In genomic region chr5:76326559-76327351, GRCh38 we compare ENCODE assay signal across 12 cellular contexts.
DNase-seq lines count a peak whose midpoint lies in the region; ATAC-seq, FAIRE-seq and TF ChIP-seq lines count a peak whose summit lies in the region.
"Had no signal": no experiment of that assay in that cellular context is flagged by ENCODE, and none has a peak within 500 bp of the region (broad histone marks: within the 10 kb centered on the region; RNA-seq: fewer than 3 reads in every experiment).

No MANE protein-coding gene starts in this region.

- H3K36me3 ChIP-seq in CD8-positive, alpha-beta T cell (ENCODE audit: insufficient read depth, low read length) = no peaks in the 10 kb centered on the region
- H3K36me3 ChIP-seq in KOPT-K1 (ENCODE audit: insufficient read depth, low read length) = no peaks in the 10 kb centered on the region
- H3K36me3 ChIP-seq in H1 (ENCODE audit: control insufficient read depth in 2 of 4, insufficient read depth in 4 of 4, low read length in 3 of 4) = no peaks in the 10 kb centered on the region
- no peaks in the 10 kb centered on the region for H3K36me3 ChIP-seq in neural progenitor cell
- H3K36me3 ChIP-seq: thoracic aorta had no signal

- intact Hi-C loops in CD8-positive, alpha-beta T cell (cut with DNase I, micrococcal nuclease) = loop anchor here in 1 of 2 experiments (10.0 kb wide), 3 partner anchors 72 to 612 kb away; partner anchors contain the start of gene POC5

- CTCF ChIA-PET in CD8-positive, alpha-beta T cell (lab: Charles Lee) = interaction anchor here (0.7 to 1.9 kb wide), 12 partner anchors 8 to 315 kb away, joined by 3 to 13 read pairs (median 4); partner anchors contain the start of gene IQGAP2
- CTCF ChIA-PET in H1 (lab: Charles Lee; ENCODE audit: partially characterized antibody) = interaction anchor here (1.0 to 1.9 kb wide), 5 partner anchors 8 to 77 kb away, joined by 3 to 11 read pairs (median 4); partner anchors contain the start of gene IQGAP2
- CTCF ChIA-PET in HEK293T (lab: Yijun Ruan, JAX) = interaction anchor here (0.6 to 1.5 kb wide), 2 partner anchors 14 to 18 kb away, joined by 4 to 11 read pairs; no protein-coding TSS in a partner anchor

- H3F3A ChIP-seq in neural progenitor cell (ENCODE audit: low read depth) = peaks cover 34% of the 10 kb centered on the region

- no peak for TF ChIP-seq POLR2A in H1 (IDR thresholded peaks at IDR 0.05; ENCODE audit: control extremely low read depth in 1 of 2, low read depth in 2 of 2, low read length in 2 of 2)

- H3K4me3 Mint-ChIP-seq in CD8-positive, alpha-beta T cell = peak overlapping the region; percentile 58
- peak overlapping the region; percentile 77 for H3K4me3 Mint-ChIP-seq in neural progenitor cell

- H3K23ac ChIP-seq in H1 (ENCODE audit: insufficient read length) = no peak overlapping the region

- H2AK5ac ChIP-seq in H1 (ENCODE audit: low read depth, low read length) = no peak overlapping the region

- peak; percentile 71 for FAIRE-seq in H1 (lab: Jason Lieb, UNC)
- FAIRE-seq: K562 had no signal

- TF ChIP-seq CTCF in CD8-positive, alpha-beta T cell (IDR thresholded peaks at IDR 0.05) = no peak
- TF ChIP-seq CTCF in H1 (IDR thresholded peaks at IDR 0.05; ENCODE audit: control extremely low read depth in 1 of 3, insufficient read depth in 1 of 3, low read depth in 1 of 3, low read length in 3 of 3) = no peak
- no peak for TF ChIP-seq CTCF in neural progenitor cell (IDR thresholded peaks at IDR 0.05)

- H2BK20ac ChIP-seq in H1 (ENCODE audit: low read length) = no peak overlapping the region

- no peak overlapping the region for H3K56ac ChIP-seq in H1 (replicated peaks; ENCODE audit: insufficient read length, low read depth, low read length)

- peaks cover 47% of the 10 kb centered on the region for H3K4me1 ChIP-seq in CD8-positive, alpha-beta T cell (ENCODE audit: insufficient read depth, low read length)
- H3K4me1 ChIP-seq in H1 (replicated peaks in 1 of 4; ENCODE audit: control insufficient read depth in 3 of 4, insufficient read depth in 4 of 4, low read length in 3 of 4) = peaks cover 12 to 32% (median 15%) of the 10 kb centered on the region in 4 experiments; a peak in 6 of 7 replicates
- peaks cover 42% of the 10 kb centered on the region for H3K4me1 ChIP-seq in neural progenitor cell

- H3K9me3 ChIP-seq in CD8-positive, alpha-beta T cell (ENCODE audit: low read length) = no peaks in the 10 kb centered on the region
- H3K9me3 ChIP-seq in KOPT-K1 (ENCODE audit: insufficient read depth, low read length, poor library complexity, severe bottlenecking) = peaks cover 4% of the 10 kb centered on the region
- H3K9me3 ChIP-seq in H1 (ENCODE audit: insufficient read depth in 2 of 2, low read depth in 1 of 2, low read length in 1 of 2) = no peaks in the 10 kb centered on the region
- H3K9me3 ChIP-seq in neural progenitor cell (ENCODE audit: low read depth) = no peaks in the 10 kb centered on the region
- H3K9me3 ChIP-seq: thoracic aorta had no signal

- no peak for ATAC-seq in CD8-positive, alpha-beta T cell
- ATAC-seq: K562, SK-N-SH treated with all-trans-retinoic acid at 6 μM for 48 hours had no signal

- DNase-seq in CD8-positive, alpha-beta T cell = no peak
- peak in 1 of 2 experiments; percentile 62 for DNase-seq in H1 (ENCODE audit: low read depth in 1 of 2, low spot score in 2 of 2)
- DNase-seq in neural progenitor cell (ENCODE audit: low spot score) = peak; percentile 78
- DNase-seq in AG08396 (ENCODE audit: low spot score) = no peak
- no peak for DNase-seq in HEK293T (ENCODE audit: extremely low spot score)
- no peak for DNase-seq in NCI-H187 (lab: John Stamatoyannopoulos, UW)
- DNase-seq in NCI-H1092 (lab: John Stamatoyannopoulos, UW) = no peak
- DNase-seq: head of caudate nucleus had no signal

- no peaks in the 10 kb centered on the region for H3K79me2 ChIP-seq in H1 (ENCODE audit: control insufficient read depth in 1 of 2, insufficient read depth in 2 of 2, low read length in 2 of 2)
- H3K79me2 ChIP-seq in neural progenitor cell (ENCODE audit: low read depth) = no peaks in the 10 kb centered on the region

- 15% methylated on average over 12 of the region's 12 CpGs; no CpG with 5 or more reads in 1 of the 2 experiments for WGBS in H1 (ENCODE audit: extremely low coverage in 1 of 2, insufficient coverage in 1 of 2, insufficient read length in 1 of 2, insufficient replicate concordance in 2 of 2, low coverage in 1 of 2, low lambda C conversion rate in 2 of 2, missing lambda C conversion rate in 1 of 2), 2 experiments

- H3K23me2 ChIP-seq in H1 (ENCODE audit: low read depth, low read length) = peaks cover 3% of the 10 kb centered on the region; the same call in 1 of the 2 replicates

- peak overlapping the region; percentile 95 for H3K27ac Mint-ChIP-seq in CD8-positive, alpha-beta T cell
- peak overlapping the region; percentile 95 for H3K27ac Mint-ChIP-seq in neural progenitor cell

- no peak overlapping the region for H3K4ac ChIP-seq in H1 (replicated peaks; ENCODE audit: insufficient read length, low read depth, low read length)

- H4K20me1 ChIP-seq in H1 (replicated peaks in 1 of 2; ENCODE audit: control insufficient read depth in 1 of 2, insufficient read depth in 2 of 2, low read length in 2 of 2) (no peaks in the 10 kb centered on the region), neural progenitor cell (ENCODE audit: low read depth) (peaks cover 20% of the 10 kb centered on the region)

- H3K4me1 Mint-ChIP-seq in CD8-positive, alpha-beta T cell (ENCODE audit: low read depth) = peaks cover 64% of the 10 kb centered on the region
- peaks cover 54% of the 10 kb centered on the region for H3K4me1 Mint-ChIP-seq in neural progenitor cell

- H3K9me3 Mint-ChIP-seq in CD8-positive, alpha-beta T cell = peaks cover 6% of the 10 kb centered on the region
- H3K9me3 Mint-ChIP-seq in neural progenitor cell = peaks cover 15% of the 10 kb centered on the region

- no peaks in the 10 kb centered on the region for H3K27me3 Mint-ChIP-seq in CD8-positive, alpha-beta T cell (ENCODE audit: low read depth)
- peaks cover 7% of the 10 kb centered on the region for H3K27me3 Mint-ChIP-seq in neural progenitor cell (ENCODE audit: insufficient read depth, low read depth)

- H4K8ac ChIP-seq in H1 (ENCODE audit: extremely low read depth, insufficient read depth, low read length) = no peak overlapping the region

- POLR2A ChIA-PET in CD8-positive, alpha-beta T cell (lab: Charles Lee) = interaction anchor here (0.7 to 2.4 kb wide), 10 partner anchors 8 to 284 kb away, joined by 3 to 15 read pairs (median 4); partner anchors contain the start of gene IQGAP2
- POLR2A ChIA-PET in H1 (lab: Charles Lee; ENCODE audit: partially characterized antibody) (interaction anchor here (0.7 to 2.0 kb wide), 3 partner anchors 11 to 77 kb away, joined by 3 to 5 read pairs (median 3); partner anchors contain the start of gene IQGAP2), HEK293T (lab: Yijun Ruan, JAX) (interaction anchor here (0.6 kb wide), 1 partner anchor 40 kb away, joined by 3 read pairs; no protein-coding TSS in a partner anchor)

- H3K27me3 ChIP-seq in CD8-positive, alpha-beta T cell (ENCODE audit: insufficient read depth, low read length) = no peaks in the 10 kb centered on the region
- H3K27me3 ChIP-seq in H1 (replicated peaks in 1 of 4; ENCODE audit: control insufficient read depth in 3 of 4, extremely low read depth in 1 of 4, insufficient read depth in 3 of 4, low read length in 3 of 4) (peaks cover 0 to 2% (median under 1%) of the 10 kb centered on the region in 4 experiments; a peak in 3 of 7 replicates), neural progenitor cell (peaks cover 28% of the 10 kb centered on the region)

- no peak overlapping the region for H2AFZ ChIP-seq in H1 (ENCODE audit: low read length)
- no peak overlapping the region for H2AFZ ChIP-seq in neural progenitor cell (replicated peaks)

- H4K5ac ChIP-seq in H1 (ENCODE audit: insufficient read length, low read depth, low read length) = no peak overlapping the region

- no peak overlapping the region for H3K9ac ChIP-seq in H1 (replicated peaks in 1 of 4; ENCODE audit: extremely low read depth in 1 of 4, low read depth in 3 of 4, low read length in 3 of 4)
- no peak overlapping the region for H3K9ac ChIP-seq in neural progenitor cell

- H2BK15ac ChIP-seq in H1 (ENCODE audit: low read length) = 0 out of 2 replicates have a peak overlapping the region, but pooled peaks have one; percentile 25

- peak overlapping the region; percentile 46 to 73 for H3K4me2 ChIP-seq in H1 (ENCODE audit: insufficient read depth in 1 of 2, low read depth in 2 of 2, low read length in 2 of 2)
- H3K4me2 ChIP-seq in neural progenitor cell = peak overlapping the region; percentile 72

- H3K4me3 ChIP-seq in CD8-positive, alpha-beta T cell (ENCODE audit: low read depth, low read length) = no peak overlapping the region
- H3K4me3 ChIP-seq in H1 (ENCODE audit: extremely low read depth in 1 of 4, insufficient read depth in 2 of 4, low read depth in 3 of 4, low read length in 4 of 4) = peak overlapping the region in 3 of 4 experiments; percentile 35 to 54 (median 47); a peak in 5 of 8 replicates
- H3K4me3 ChIP-seq in neural progenitor cell = peak overlapping the region; percentile 34
- H3K4me3 ChIP-seq: K562, thoracic aorta had no signal

- no peak overlapping the region for H2BK120ac ChIP-seq in H1 (replicated peaks; ENCODE audit: low read depth, low read length)

- no peak for TF ChIP-seq EP300 in H1 (IDR thresholded peaks at IDR 0.05; ENCODE audit: borderline replicate concordance in 1 of 2, low read depth in 2 of 2, low read length in 2 of 2)

- H3K27ac ChIP-seq in CD8-positive, alpha-beta T cell (ENCODE audit: low read depth, low read length) = peak overlapping the region; percentile 39
- H3K27ac ChIP-seq in KOPT-K1 (ENCODE audit: low read depth, low read length, poor library complexity, severe bottlenecking) (peak overlapping the region; percentile 61), H1 (ENCODE audit: low read depth, low read length) (no peak overlapping the region), neural progenitor cell (no peak overlapping the region)
- H3K27ac ChIP-seq: thoracic aorta had no signal

- H3K36me3 Mint-ChIP-seq in CD8-positive, alpha-beta T cell = no peaks in the 10 kb centered on the region
- H3K36me3 Mint-ChIP-seq in neural progenitor cell = peaks cover 13% of the 10 kb centered on the region

- H3K18ac ChIP-seq in H1 (ENCODE audit: extremely low read depth, low read length) = no peak overlapping the region; the same call in 1 of the 2 replicates

- no peak for TF ChIP-seq RAD21 in H1 (IDR thresholded peaks at IDR 0.05 in 1 of 2, conservative IDR thresholded peaks at IDR 0.05 in 1 of 2; ENCODE audit: low read depth in 2 of 2, low read length in 2 of 2)

- H2BK12ac ChIP-seq in H1 (ENCODE audit: low read depth, low read length) = no peak overlapping the region

- H3K79me1 ChIP-seq in H1 (ENCODE audit: low read depth, low read length) = no peaks in the 10 kb centered on the region

- H4K91ac ChIP-seq in H1 (replicated peaks; ENCODE audit: insufficient read length, low read length) = no peak overlapping the region

- no peak overlapping the region for H3K14ac ChIP-seq in H1 (ENCODE audit: insufficient read length)

- 0 out of 2 replicates have a peak overlapping the region, but pooled peaks have one; percentile 3 for H2BK5ac ChIP-seq in H1 (ENCODE audit: low read depth, low read length)

TF ChIP-seq in HEK293T, 16 proteins besides CTCF, POLR2A, EP300 and RAD21 (continues in another document):
- no peak for TF ChIP-seq HDGF (IDR thresholded peaks at IDR 0.05; ENCODE audit: borderline replicate concordance)
- no peak for TF ChIP-seq FOXA1 (IDR thresholded peaks at IDR 0.05)
- TF ChIP-seq TARDBP (IDR thresholded peaks at IDR 0.05) = no peak
- no peak for TF ChIP-seq SP1 (IDR thresholded peaks at IDR 0.05)

Comparison
In these comparisons a context has a peak if more than half of its experiments do, and no peak if none do; other contexts are left out.
1. H3K27ac ChIP-seq: peak in CD8-positive, alpha-beta T cell (single experiment) and KOPT-K1 (single experiment); none in H1 (single experiment) and neural progenitor cell (single experiment).